ENCODE assay signal across 35 cellular contexts in the genomic region with DNA sequence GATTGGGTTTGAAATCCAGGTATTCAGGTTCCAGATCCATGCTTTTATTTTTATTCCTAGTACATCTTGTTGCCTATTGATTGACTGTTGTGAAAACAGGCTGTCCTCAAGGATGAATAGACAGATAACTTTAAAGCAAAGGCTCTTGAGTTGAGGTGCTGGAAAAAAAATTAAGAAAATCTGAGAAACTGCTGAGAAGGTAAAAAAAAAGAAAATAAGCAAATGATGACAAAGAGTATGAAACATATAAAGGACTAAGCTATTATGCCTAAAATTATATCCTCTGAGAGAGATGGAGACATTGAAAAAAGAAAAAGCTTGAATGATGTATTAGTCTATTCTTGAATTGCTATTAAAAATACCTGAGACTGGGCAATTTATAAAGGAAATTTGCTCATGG.
"Had no signal": no experiment of that assay in that cellular context is flagged by ENCODE, and none has a peak within 500 bp of the region (broad histone marks: within the 10 kb centered on the region; RNA-seq: fewer than 3 reads in every experiment).

No MANE protein-coding gene starts in this region.

- H3K36me3 ChIP-seq: MG63 had no signal

- H3K9me3 ChIP-seq: MG63 had no signal

- H3K4me3 ChIP-seq: MG63 had no signal

- DNase-seq: Karpas-422, Kasumi-1, MG63, MM.1S, MV-4-11, NCI-H1048, NCI-H1092, NCI-H1092 treated with DMSO at 0.1 percent for 48 hours, NCI-H1105, NCI-H1105 treated with DMSO at 0.1 percent for 48 hours, NCI-H1417, NCI-H1417 treated with DMSO at 0.1 percent for 48 hours, NCI-H1436, NCI-H1436 treated with DMSO at 0.1 percent for 48 hours, NCI-H146, NCI-H1694, NCI-H1694 treated with DMSO at 0.1 percent for 48 hours, NCI-H187, NCI-H187 treated with DMSO at 0.1 percent for 48 hours, NCI-H1930, NCI-H2029, NCI-H2029 treated with DMSO at 0.1 percent for 48 hours, NCI-H2081, NCI-H2081 treated with DMSO at 0.1 percent for 48 hours, NCI-H2107, NCI-H2171, NCI-H2171 treated with DMSO at 0.1 percent for 48 hours, NCI-H2227 treated with DMSO at 0.1 percent for 48 hours, NCI-H226, NCI-H345, NCI-H446, NCI-H446 treated with DMSO at 0.1 percent for 48 hours, NCI-H510A, NCI-H510A treated with DMSO at 0.1 percent for 48 hours, NCI-H524 had no signal

- H3K27me3 ChIP-seq: MG63 had no signal
